In the genomic region with DNA sequence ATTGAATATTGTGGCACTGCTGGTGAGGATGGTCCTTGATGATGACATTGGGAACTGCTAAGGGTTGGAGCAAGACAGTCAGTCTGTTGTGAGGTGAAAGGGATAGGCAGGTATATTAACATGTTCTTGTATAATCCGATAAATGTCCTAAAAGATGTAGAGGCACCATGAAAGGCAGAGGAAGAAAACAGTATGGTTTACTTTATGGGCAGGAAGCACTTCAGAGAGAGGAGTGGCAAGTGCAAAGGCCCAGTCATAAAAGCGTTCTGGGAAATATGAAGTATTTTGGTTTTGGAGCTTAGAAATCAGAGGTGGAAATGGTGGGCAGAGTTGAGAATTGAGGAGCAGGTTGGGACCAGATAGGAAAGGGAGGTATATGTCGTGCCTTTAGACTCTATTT, we compare ENCODE assay signal across 18 cellular contexts.
"Had no signal": no experiment of that assay in that cellular context is flagged by ENCODE, and none has a peak within 500 bp of the region (broad histone marks: within the 10 kb centered on the region; RNA-seq: fewer than 3 reads in every experiment).

No MANE protein-coding gene starts in this region.

- H3K4me3 Mint-ChIP-seq: activated B cell treated with CpG ODN at 0.5 μM for 24 hours; natural killer cell treated with Interleukin-12 subunit alpha and Interleukin-12 subunit beta and Interleukin-15 and Interleukin-18, amount 100 ng/mL, for 72 hours; stimulated activated memory B cell treated with anti-CD40 and anti-IgM and Interleukin-4, amounts not matched to agents 10 μg/mL and 1 μg/mL and 100 μg/mL, for 72 hours; T-cell had no signal

- DNase-seq: activated B cell treated with CpG ODN at 0.5 μM for 24 hours; activated naive CD4-positive, alpha-beta T cell; adrenal gland; dermis blood vessel endothelial cell; effector memory CD4-positive, alpha-beta T cell; foreskin fibroblast; hippocampal formation; lower lobe of right lung; sigmoid colon; stimulated activated CD4-positive, alpha-beta T cell treated with anti-CD3 and anti-CD28 coated beads, Interleukin-4, amount 100 ng/mL, for 24 hours; T-cell; T-helper 9 cell; upper lobe of left lung had no signal

- H3K27me3 Mint-ChIP-seq: activated B cell treated with CpG ODN at 0.5 μM for 24 hours; natural killer cell treated with Interleukin-12 subunit alpha and Interleukin-12 subunit beta and Interleukin-15 and Interleukin-18, amount 100 ng/mL, for 72 hours; stimulated activated memory B cell treated with anti-CD40 and anti-IgM and Interleukin-4, amounts not matched to agents 10 μg/mL and 1 μg/mL and 100 μg/mL, for 72 hours; T-cell had no signal

- ATAC-seq: natural killer cell treated with Interleukin-12 subunit alpha and Interleukin-12 subunit beta and Interleukin-15 and Interleukin-18, amount 100 ng/mL, for 72 hours; SK-N-SH treated with all-trans-retinoic acid at 6 μM for 48 hours; stimulated activated memory B cell treated with anti-CD40 and anti-IgM and Interleukin-4, amounts not matched to agents 10 μg/mL and 1 μg/mL and 100 μg/mL, for 72 hours; T-cell had no signal

- H3K4me1 ChIP-seq: adrenal gland, parathyroid adenoma, sigmoid colon had no signal

- H3K27ac Mint-ChIP-seq: activated B cell treated with CpG ODN at 0.5 μM for 24 hours; natural killer cell treated with Interleukin-12 subunit alpha and Interleukin-12 subunit beta and Interleukin-15 and Interleukin-18, amount 100 ng/mL, for 72 hours; stimulated activated memory B cell treated with anti-CD40 and anti-IgM and Interleukin-4, amounts not matched to agents 10 μg/mL and 1 μg/mL and 100 μg/mL, for 72 hours; T-cell had no signal

- H3K9me3 Mint-ChIP-seq: activated B cell treated with CpG ODN at 0.5 μM for 24 hours; natural killer cell treated with Interleukin-12 subunit alpha and Interleukin-12 subunit beta and Interleukin-15 and Interleukin-18, amount 100 ng/mL, for 72 hours; stimulated activated memory B cell treated with anti-CD40 and anti-IgM and Interleukin-4, amounts not matched to agents 10 μg/mL and 1 μg/mL and 100 μg/mL, for 72 hours; T-cell had no signal

- H3K27ac ChIP-seq: adrenal gland, lower lobe of right lung, parathyroid adenoma, sigmoid colon, thoracic aorta had no signal

- H3K27me3 ChIP-seq: adrenal gland, sigmoid colon, upper lobe of left lung had no signal

- H3K4me1 Mint-ChIP-seq: activated B cell treated with CpG ODN at 0.5 μM for 24 hours had no signal

- H3K4me3 ChIP-seq: adrenal gland, lower lobe of right lung, sigmoid colon, thoracic aorta, upper lobe of left lung had no signal

- H3K9me3 ChIP-seq: adrenal gland, lower lobe of right lung, sigmoid colon, thoracic aorta, upper lobe of left lung had no signal
